In genomic region chr9:131125288-131126058, GRCh38 we compare ENCODE assay signal across 8 cellular contexts. TPM values are rescaled to one million over a fixed set of nuclear protein-coding genes. Genes with fewer than 3 reads are reported as not detected.
A peak's percentile ranks its signal among the peaks of the same experiment; 100 is the strongest.
DNase-seq lines count a peak whose midpoint lies in the region; ATAC-seq and TF ChIP-seq lines count a peak whose summit lies in the region.

Gene NUP214, plus strand, starts transcription at chr9:131125586. Its CDS starts 119 bp downstream, at chr9:131125705.

- H3K4me3 ChIP-seq in choroid plexus epithelial cell (ENCODE audit: low read depth, low read length) = peak within 1 kb of the TSS; percentile 97
- peak within 1 kb of the TSS; percentile 78 for H3K4me3 ChIP-seq in kidney epithelial cell (ENCODE audit: low read depth, low read length)

- no peaks in the 10 kb centered on the region for H3K9me3 Mint-ChIP-seq in activated CD4-positive, alpha-beta T cell treated with anti-CD3 and anti-CD28 coated beads for 36 hours (ENCODE audit: low read depth)

- peaks cover 34% of the 10 kb centered on the region for H3K36me3 Mint-ChIP-seq in activated CD4-positive, alpha-beta T cell treated with anti-CD3 and anti-CD28 coated beads for 36 hours (ENCODE audit: low read depth)

- CTCF ChIA-PET in activated CD4-positive, alpha-beta T cell treated with anti-CD3 and anti-CD28 coated beads for 36 hours (lab: Charles Lee) = interaction anchor here (0.6 to 1.3 kb wide), 5 partner anchors 27 to 1018 kb away, joined by 3 to 5 read pairs (median 4); no protein-coding TSS in a partner anchor

- no peaks in the 10 kb centered on the region for H3K36me3 ChIP-seq in kidney epithelial cell (ENCODE audit: control insufficient read depth, insufficient read depth, low read length)

- H3K27me3 Mint-ChIP-seq in activated CD4-positive, alpha-beta T cell treated with anti-CD3 and anti-CD28 coated beads for 36 hours = no peaks in the 10 kb centered on the region

- peak within 1 kb of the TSS; percentile 92 for H3K27ac Mint-ChIP-seq in activated CD4-positive, alpha-beta T cell treated with anti-CD3 and anti-CD28 coated beads for 36 hours

- no peak for TF ChIP-seq CTCF in choroid plexus epithelial cell (conservative IDR thresholded peaks at IDR 0.05; ENCODE audit: low read depth, low read length)
- TF ChIP-seq CTCF in kidney epithelial cell (IDR thresholded peaks at IDR 0.05; ENCODE audit: insufficient read depth, low read length, poor library complexity, severe bottlenecking) = no peak

- peak; percentile 92 to 95 for DNase-seq in AML-193 (lab: John Stamatoyannopoulos, UW)
- peak; percentile 94 for DNase-seq in NCI-H510A treated with DMSO at 0.1 percent for 48 hours (lab: John Stamatoyannopoulos, UW)
- peak; percentile 100 for DNase-seq in activated CD4-positive, alpha-beta T cell treated with anti-CD3 and anti-CD28 coated beads for 36 hours
- DNase-seq in choroid plexus epithelial cell (ENCODE audit: low read depth) = peak; percentile 98
- DNase-seq in kidney epithelial cell (ENCODE audit: low read depth) = peak; percentile 85
- peak; percentile 98 to 99 for DNase-seq in stimulated activated CD4-positive, alpha-beta T cell treated with anti-CD3 and anti-CD28 coated beads, Interleukin-15, amount 100 ng/mL, for 48 hours (ENCODE audit: low read depth in 2 of 2)

- no peaks in the 10 kb centered on the region for H3K27me3 ChIP-seq in kidney epithelial cell (ENCODE audit: control insufficient read depth, insufficient read depth, low read length)

- intact Hi-C loops in activated CD4-positive, alpha-beta T cell treated with anti-CD3 and anti-CD28 coated beads for 36 hours (cut with DNase I, micrococcal nuclease) = loop anchor here (1.0 to 10.0 kb wide), 16 partner anchors 29 to 1817 kb away; partner anchors contain the start of genes MED27 (in 2 of the 2), AIF1L (in 1 of the 2), EXOSC2 (in 1 of the 2) and FUBP3 (in 1 of the 2)

- H3K4me1 Mint-ChIP-seq in activated CD4-positive, alpha-beta T cell treated with anti-CD3 and anti-CD28 coated beads for 36 hours = peaks cover 31% of the 10 kb centered on the region

- peak; percentile 96 for ATAC-seq in HG03439 (IDR thresholded peaks at IDR 0.05; ENCODE audit: unreplicated experiment)
- peak; percentile 100 for ATAC-seq in activated CD4-positive, alpha-beta T cell treated with anti-CD3 and anti-CD28 coated beads for 36 hours

- POLR2A ChIA-PET in activated CD4-positive, alpha-beta T cell treated with anti-CD3 and anti-CD28 coated beads for 36 hours (lab: Charles Lee) = interaction anchor here (0.9 to 1.1 kb wide), 4 partner anchors 10 to 146 kb away, joined by 3 to 4 read pairs (median 4); no protein-coding TSS in a partner anchor

- peak; percentile 97 for TF ChIP-seq POLR2A in GM19193 (IDR thresholded peaks at IDR 0.05; ENCODE audit: extremely low read depth, insufficient read depth, insufficient read length)

- peak within 1 kb of the TSS; percentile 94 for H3K4me3 Mint-ChIP-seq in activated CD4-positive, alpha-beta T cell treated with anti-CD3 and anti-CD28 coated beads for 36 hours

RNA-seq across cellular contexts. Expression of gene NUP214, which starts in this region (rescaled TPM):
- total RNA-seq in activated CD4-positive, alpha-beta T cell treated with anti-CD3 and anti-CD28 coated beads for 36 hours = 10 to 100 TPM; 61.4 to 97.7 TPM
- total RNA-seq in kidney epithelial cell = 30.5 and 31.8 TPM in 2 replicates

Comparison
In these comparisons a context has a peak if more than half of its experiments do, and no peak if none do; other contexts are left out.
1. Peak in every context shown above with its lines: DNase-seq, ATAC-seq and H3K4me3 ChIP-seq.